In the genomic region with DNA sequence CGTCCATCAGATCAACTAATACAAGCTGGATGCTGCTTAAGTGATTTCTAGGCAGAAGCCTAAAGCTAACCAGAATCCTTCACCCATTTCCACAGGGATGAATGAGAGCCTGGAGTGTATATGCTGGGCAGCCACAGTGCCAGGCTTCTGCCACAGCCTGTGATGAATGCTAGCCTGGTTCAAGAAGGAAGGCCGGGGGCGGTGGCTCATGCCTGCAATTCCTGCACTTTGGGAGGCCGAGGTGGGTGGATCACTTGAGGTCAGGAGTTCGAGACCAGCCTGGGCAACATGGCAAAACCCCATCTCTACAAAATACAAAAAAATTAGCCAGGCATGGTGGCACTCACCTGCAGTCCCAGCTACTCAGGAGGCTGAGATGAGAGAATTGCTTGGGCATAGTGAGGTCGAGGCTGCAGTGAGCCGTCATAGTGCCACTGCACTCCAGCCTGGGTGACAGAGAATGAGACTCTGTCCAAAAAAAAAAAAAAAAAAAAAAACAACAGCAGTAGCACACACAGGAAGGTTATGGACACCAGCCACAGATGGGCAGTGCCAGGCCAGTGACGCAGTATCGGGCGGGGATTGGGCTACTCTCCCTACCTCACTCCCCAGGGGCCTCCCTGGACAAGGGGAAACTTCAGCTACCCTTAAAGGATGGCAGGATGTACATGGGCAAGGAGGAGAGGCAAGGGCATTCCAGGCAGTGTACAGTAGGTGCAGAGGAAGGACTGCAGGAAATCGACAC, we compare ENCODE assay signal across 9 cellular contexts. TPM values are rescaled to one million over a fixed set of nuclear protein-coding genes. Genes with fewer than 3 reads are reported as not detected.
DNase-seq lines count a peak whose midpoint lies in the region; ATAC-seq, FAIRE-seq and TF ChIP-seq lines count a peak whose summit lies in the region.
"Had no signal": no experiment of that assay in that cellular context is flagged by ENCODE, and none has a peak within 500 bp of the region (broad histone marks: within the 10 kb centered on the region; RNA-seq: fewer than 3 reads in every experiment).

No MANE protein-coding gene starts in this region.

- no peaks in the 10 kb centered on the region for H4K20me1 ChIP-seq in neural progenitor cell (ENCODE audit: low read depth)

- POLR2A ChIA-PET in CD8-positive, alpha-beta T cell (lab: Charles Lee) = no interaction called here

- H3K4me3 Mint-ChIP-seq in CD8-positive, alpha-beta T cell = no peak overlapping the region
- peak overlapping the region; percentile 65 for H3K4me3 Mint-ChIP-seq in neural progenitor cell

- H3K27me3 Mint-ChIP-seq in CD8-positive, alpha-beta T cell (ENCODE audit: low read depth) = no peaks in the 10 kb centered on the region
- peaks cover 8% of the 10 kb centered on the region for H3K27me3 Mint-ChIP-seq in neural progenitor cell (ENCODE audit: insufficient read depth, low read depth)

- FAIRE-seq in H54 (lab: Jason Lieb, UNC) = no peak

- no peaks in the 10 kb centered on the region for H3K36me3 Mint-ChIP-seq in CD8-positive, alpha-beta T cell
- H3K36me3 Mint-ChIP-seq in neural progenitor cell = no peaks in the 10 kb centered on the region

- H3K4me2 ChIP-seq in neural progenitor cell = peak overlapping the region; percentile 68

- H3K9me3 ChIP-seq in CD8-positive, alpha-beta T cell (ENCODE audit: low read length) = no peaks in the 10 kb centered on the region
- no peaks in the 10 kb centered on the region for H3K9me3 ChIP-seq in HUES6 (ENCODE audit: control insufficient read depth, insufficient read depth, low read depth, low read length)
- no peaks in the 10 kb centered on the region for H3K9me3 ChIP-seq in neural progenitor cell (ENCODE audit: low read depth)
- no peaks in the 10 kb centered on the region for H3K9me3 ChIP-seq in MG63

- H3K36me3 ChIP-seq in CD8-positive, alpha-beta T cell (ENCODE audit: insufficient read depth, low read length) = no peaks in the 10 kb centered on the region
- H3K36me3 ChIP-seq in HUES6 (ENCODE audit: control insufficient read depth, insufficient read depth, low read length) (no peaks in the 10 kb centered on the region), neural progenitor cell (no peaks in the 10 kb centered on the region), MG63 (no peaks in the 10 kb centered on the region)

- intact Hi-C loops in CD8-positive, alpha-beta T cell (cut with DNase I, micrococcal nuclease) = no loop called here

- no peak for TF ChIP-seq POLR2A in H54 (IDR thresholded peaks at IDR 0.05; ENCODE audit: low read depth, low read length)

- peak; percentile 6 for ATAC-seq in CD8-positive, alpha-beta T cell

- H3K27ac ChIP-seq in CD8-positive, alpha-beta T cell (ENCODE audit: low read depth, low read length) = no peak overlapping the region
- H3K27ac ChIP-seq in HUES6 (ENCODE audit: low read depth, low read length) (no peak overlapping the region), coronary artery (no peak overlapping the region), neural progenitor cell (no peak overlapping the region)

- CTCF ChIA-PET in CD8-positive, alpha-beta T cell (lab: Charles Lee) = interaction anchor here (0.8 to 11.6 kb wide), 13 partner anchors 13 to 149 kb away, joined by 3 to 232 read pairs (median 5); no protein-coding TSS in a partner anchor

- no peak overlapping the region for H3K9ac ChIP-seq in HUES6 (ENCODE audit: low read length)
- no peak overlapping the region for H3K9ac ChIP-seq in neural progenitor cell

- H3K4me3 ChIP-seq in CD8-positive, alpha-beta T cell (ENCODE audit: low read depth, low read length) = no peak overlapping the region
- H3K4me3 ChIP-seq in HUES6 (ENCODE audit: low read depth, low read length) (peak overlapping the region; percentile 37), coronary artery (peak overlapping the region; percentile 46), neural progenitor cell (no peak overlapping the region), MG63 (no peak overlapping the region)
- H3K4me3 ChIP-seq: lung had no signal

- DNase-seq in CD8-positive, alpha-beta T cell = no peak
- no peak for DNase-seq in coronary artery (ENCODE audit: low spot score)
- no peak for DNase-seq in neural progenitor cell (ENCODE audit: low spot score)
- DNase-seq in H54 (ENCODE audit: insufficient read length, low spot score) = no peak
- no peak for DNase-seq in MG63
- no peak for DNase-seq in NCI-H446 treated with DMSO at 0.1 percent for 48 hours (lab: John Stamatoyannopoulos, UW)
- DNase-seq in inferior parietal cortex (ENCODE audit: extremely low spot score) = no peak

- H3K9me3 Mint-ChIP-seq in CD8-positive, alpha-beta T cell = no peaks in the 10 kb centered on the region
- no peaks in the 10 kb centered on the region for H3K9me3 Mint-ChIP-seq in neural progenitor cell

- H3F3A ChIP-seq in neural progenitor cell (ENCODE audit: low read depth) = no peaks in the 10 kb centered on the region

- peaks cover 5% of the 10 kb centered on the region for H3K4me1 ChIP-seq in CD8-positive, alpha-beta T cell (ENCODE audit: insufficient read depth, low read length)
- H3K4me1 ChIP-seq in HUES6 (ENCODE audit: control insufficient read depth, insufficient read depth, low read length) (peaks cover 13% of the 10 kb centered on the region), neural progenitor cell (peaks cover 4% of the 10 kb centered on the region)

- TF ChIP-seq CTCF in CD8-positive, alpha-beta T cell (IDR thresholded peaks at IDR 0.05) = no peak
- TF ChIP-seq CTCF in coronary artery (IDR thresholded peaks at IDR 0.05) = no peak
- no peak for TF ChIP-seq CTCF in neural progenitor cell (IDR thresholded peaks at IDR 0.05)

- H3K27ac Mint-ChIP-seq in CD8-positive, alpha-beta T cell = no peak overlapping the region
- no peak overlapping the region for H3K27ac Mint-ChIP-seq in neural progenitor cell

- H3K4me1 Mint-ChIP-seq in CD8-positive, alpha-beta T cell (ENCODE audit: low read depth) = peaks cover 17% of the 10 kb centered on the region
- H3K4me1 Mint-ChIP-seq in neural progenitor cell = peaks cover 13% of the 10 kb centered on the region

- peak overlapping the region; percentile 96 for H2AFZ ChIP-seq in neural progenitor cell (replicated peaks)

- H3K79me2 ChIP-seq in neural progenitor cell (ENCODE audit: low read depth) = no peaks in the 10 kb centered on the region

- H3K27me3 ChIP-seq in CD8-positive, alpha-beta T cell (ENCODE audit: insufficient read depth, low read length) = no peaks in the 10 kb centered on the region
- H3K27me3 ChIP-seq in HUES6 (ENCODE audit: control insufficient read depth, insufficient read depth, low read length) (no peaks in the 10 kb centered on the region), neural progenitor cell (no peaks in the 10 kb centered on the region), MG63 (no peaks in the 10 kb centered on the region)

RNA-seq across cellular contexts. Expression of gene HMCN2, which starts 23.1 kb away (rescaled TPM):
- not detected for total RNA-seq in CD8-positive, alpha-beta T cell
- 0.15 and 0.40 TPM in 2 replicates for total RNA-seq in neural progenitor cell (ENCODE audit: low replicate concordance)
- 0.20 TPM in 1 of 2 replicates, not detected in the other for total RNA-seq in MG63 (2014; rRNA removed; shearing (Covaris generic); ENCODE audit: low replicate concordance)

Comparison
In these comparisons a context has a peak if more than half of its experiments do, and no peak if none do; other contexts are left out.
1. H3K4me3 ChIP-seq: peak in HUES6 (single experiment) and coronary artery (single experiment); none in CD8-positive, alpha-beta T cell (single experiment), neural progenitor cell (single experiment) and MG63 (single experiment).